8 cellular contexts compared by ENCODE assay signal in genomic region chr7:6637544-6638229, GRCh38. TPM values are rescaled to one million over a fixed set of nuclear protein-coding genes. Genes with fewer than 3 reads are reported as not detected.
DNase-seq lines count a peak whose midpoint lies in the region; ATAC-seq and TF ChIP-seq lines count a peak whose summit lies in the region.

No MANE protein-coding gene starts in this region.

- H3K36me3 ChIP-seq in Panc1 (ENCODE audit: control insufficient read depth, insufficient read depth, low read length), result peaks cover 4% of the 10 kb centered on the region; the same call in 1 of the 2 replicates

- DNase-seq in AG20443 (ENCODE audit: low spot score), result peak; percentile 78
- no peak for DNase-seq in Panc1 (ENCODE audit: low read depth, low spot score)
- peak; percentile 84 for DNase-seq in activated effector memory CD4-positive, alpha-beta T cell treated with anti-CD3 and anti-CD28 coated beads, Interleukin-2, amount 50 U/mL, for 16 hours
- no peak for DNase-seq in left cardiac atrium
- DNase-seq in skeletal muscle cell (ENCODE audit: low read depth), result no peak
- DNase-seq in cerebellar nuclear complex (lab: John Stamatoyannopoulos, UW), result no peak

- H3K27me3 ChIP-seq in Panc1 (ENCODE audit: control insufficient read depth, insufficient read depth, low read length), result no peaks in the 10 kb centered on the region

- intact Hi-C loops in Panc1 (cut with micrococcal nuclease; ENCODE audit: unreplicated experiment) (no loop called here), left cardiac atrium (cut with DNase I) (loop anchor here in 1 of 2 donors (2.0 kb wide), 1 partner anchor 67 kb away; no protein-coding TSS in a partner anchor)

- no TSS peak for BruUV-seq in Panc1 (replicated peaks; lab: Mats Ljungman, UMichigan)

- ATAC-seq in GM18858 (IDR thresholded peaks at IDR 0.05; ENCODE audit: unreplicated experiment) (peak; percentile 78), HG03064 (IDR thresholded peaks at IDR 0.05; ENCODE audit: low read depth, unreplicated experiment) (peak; percentile 52), Panc1 (peak; percentile 78), left cardiac atrium (peak; percentile 34 to 38)

- in situ Hi-C loops in Panc1 (cut with HindIII; ENCODE audit: low pct_unique_long_range_greater_than_20kb, low sequenced_read_pairs), result no loop called here

- peaks cover 15% of the 10 kb centered on the region for H3K4me1 ChIP-seq in Panc1 (ENCODE audit: control insufficient read depth, insufficient read depth, low read length)

- H3K27ac ChIP-seq in Panc1 (ENCODE audit: low read length), result peak overlapping the region; percentile 75

- H3K4me3 ChIP-seq in Panc1 (ENCODE audit: low read depth in 2 of 2, low read length in 2 of 2) (peak overlapping the region; percentile 77 to 78), skeletal muscle cell (ENCODE audit: low read depth, low read length) (peak overlapping the region; percentile 76)

- no peaks in the 10 kb centered on the region for H3K9me3 ChIP-seq in Panc1 (ENCODE audit: control insufficient read depth, insufficient read depth, low read depth, low read length)

- CTCF ChIA-PET in Panc1 (lab: Charles Lee), result interaction anchor here (0.6 kb wide), 1 partner anchor 90 kb away, joined by 3 read pairs; no protein-coding TSS in a partner anchor

- no peak for TF ChIP-seq CTCF in Panc1 (IDR thresholded peaks at IDR 0.05)

- POLR2A ChIA-PET in Panc1 (lab: Charles Lee), result no interaction called here

RNA-seq across cellular contexts. Expression of gene ZNF316, which starts 0.6 kb away (rescaled TPM):
- 37.8 TPM for total RNA-seq in Panc1 (2021; ENCODE audit: unreplicated experiment)
- polyA plus RNA-seq in Panc1 (2012; ENCODE audit: insufficient read length), result 35.1 TPM
- total RNA-seq in left cardiac atrium, result 10 to 100 TPM; 16.7 to 18.3 TPM

RNA-seq across cellular contexts. Expression of gene ZNF853, which starts 22.3 kb away (rescaled TPM):
- 1.4 TPM for total RNA-seq in Panc1 (2021; ENCODE audit: unreplicated experiment)
- polyA plus RNA-seq in Panc1 (2012; ENCODE audit: insufficient read length), result 2.5 TPM
- total RNA-seq in left cardiac atrium, result 10 to 100 TPM; 12.6 to 12.8 TPM

RNA-seq across cellular contexts. Expression of gene INTS15, which starts 47.9 kb away (rescaled TPM):
- total RNA-seq in Panc1 (2021; ENCODE audit: unreplicated experiment), result 46.8 TPM
- 59.6 TPM for polyA plus RNA-seq in Panc1 (2012; ENCODE audit: insufficient read length)
- 10 to 100 TPM; 15.1 to 17.8 TPM for total RNA-seq in left cardiac atrium

Comparison
In these comparisons a context has a peak if more than half of its experiments do, and no peak if none do; other contexts are left out.
1. DNase-seq: peak in AG20443 (single experiment) and activated effector memory CD4-positive, alpha-beta T cell treated with anti-CD3 and anti-CD28 coated beads, Interleukin-2, amount 50 U/mL, for 16 hours (single experiment); none in Panc1 (single experiment), left cardiac atrium (single experiment), skeletal muscle cell (single experiment) and cerebellar nuclear complex (0 of 2).
2. Peak in every context shown above with its lines, with median percentiles within 50 percentile points of each other: ATAC-seq.